In the genomic region with DNA sequence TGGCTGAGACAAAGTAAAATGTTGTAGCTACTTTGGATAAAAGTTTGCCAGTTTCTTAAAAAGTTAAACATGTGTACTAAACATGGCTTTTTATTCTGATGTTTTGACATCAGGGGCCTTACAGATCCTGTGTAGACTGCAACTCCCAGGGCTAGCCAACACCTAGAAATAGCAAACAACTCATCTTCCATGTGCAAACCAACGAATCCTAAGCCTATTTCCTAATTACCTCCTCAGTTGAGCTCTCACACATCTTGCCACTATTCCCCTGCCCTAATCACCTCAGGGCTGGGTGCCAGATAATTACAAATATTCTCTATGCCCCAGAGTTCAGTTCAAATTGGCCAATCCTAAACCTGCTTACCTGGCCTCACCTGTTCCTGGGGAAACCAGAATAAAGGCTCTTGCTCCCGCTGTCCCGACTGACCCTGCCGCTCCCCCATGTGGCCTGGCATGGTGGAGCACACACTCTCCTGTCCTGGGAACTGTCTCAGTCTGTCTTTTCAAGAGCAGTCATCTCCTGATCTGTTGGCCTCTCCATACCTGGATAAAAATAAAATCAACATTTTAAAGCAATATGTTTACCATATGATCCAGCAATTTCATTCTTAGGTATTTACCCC, we compare ENCODE assay signal across 8 cellular contexts. TPM values are rescaled to one million over a fixed set of nuclear protein-coding genes. Genes with fewer than 3 reads are reported as not detected.
DNase-seq lines count a peak whose midpoint lies in the region; ATAC-seq and TF ChIP-seq lines count a peak whose summit lies in the region.

No MANE protein-coding gene starts in this region.

- H2AFZ ChIP-seq in OCI-LY1 (ENCODE audit: low read length) = no peak overlapping the region

- TF ChIP-seq CTCF in natural killer cell (IDR thresholded peaks at IDR 0.05) (no peak), OCI-LY1 (IDR thresholded peaks at IDR 0.05; ENCODE audit: low read length) (peak; percentile 44; the same call in 1 of the 2 replicates), mesothelial cell of epicardium (IDR thresholded peaks at IDR 0.05; ENCODE audit: unreplicated experiment) (peak; percentile 36)

- DNase-seq in natural killer cell (no peak), cerebellar cortex (ENCODE audit: low spot score) (peak; percentile 69), mesothelial cell of epicardium (ENCODE audit: low spot score in 2 of 2, unreplicated experiment in 2 of 2) (no peak), NCI-H1694 treated with DMSO at 0.1 percent for 48 hours (lab: John Stamatoyannopoulos, UW) (no peak)
- no peak for DNase-seq in natural killer cell treated with Interleukin-12 subunit alpha and Interleukin-12 subunit beta and Interleukin-15 and Interleukin-18, amount 100 ng/mL, for 72 hours (ENCODE audit: low spot score)

- H3K9me2 ChIP-seq in OCI-LY1 (ENCODE audit: low read depth, low read length) = no peaks in the 10 kb centered on the region

- H3K27me3 Mint-ChIP-seq in natural killer cell (ENCODE audit: low read depth in 2 of 2) (no peaks in the 10 kb centered on the region), mesothelial cell of epicardium (ENCODE audit: low read depth) (no peaks in the 10 kb centered on the region)
- no peaks in the 10 kb centered on the region for H3K27me3 Mint-ChIP-seq in natural killer cell treated with Interleukin-12 subunit alpha and Interleukin-12 subunit beta and Interleukin-15 and Interleukin-18, amount 100 ng/mL, for 72 hours

- no peaks in the 10 kb centered on the region for H3K9me3 Mint-ChIP-seq in natural killer cell
- no peaks in the 10 kb centered on the region for H3K9me3 Mint-ChIP-seq in natural killer cell treated with Interleukin-12 subunit alpha and Interleukin-12 subunit beta and Interleukin-15 and Interleukin-18, amount 100 ng/mL, for 72 hours
- H3K9me3 Mint-ChIP-seq in mesothelial cell of epicardium = peaks cover 7% of the 10 kb centered on the region

- H3K36me3 Mint-ChIP-seq in natural killer cell = no peaks in the 10 kb centered on the region
- no peaks in the 10 kb centered on the region for H3K36me3 Mint-ChIP-seq in natural killer cell treated with Interleukin-12 subunit alpha and Interleukin-12 subunit beta and Interleukin-15 and Interleukin-18, amount 100 ng/mL, for 72 hours
- no peaks in the 10 kb centered on the region for H3K36me3 Mint-ChIP-seq in mesothelial cell of epicardium

- no peak overlapping the region for H3K4me3 ChIP-seq in OCI-LY1 (ENCODE audit: low read depth, low read length, poor library complexity, severe bottlenecking)

- H3K4me1 Mint-ChIP-seq in natural killer cell (peaks cover 10 to 13% of the 10 kb centered on the region in 2 donors), mesothelial cell of epicardium (peaks cover 3% of the 10 kb centered on the region)
- H3K4me1 Mint-ChIP-seq in natural killer cell treated with Interleukin-12 subunit alpha and Interleukin-12 subunit beta and Interleukin-15 and Interleukin-18, amount 100 ng/mL, for 72 hours (ENCODE audit: low read depth in 2 of 2) = peaks cover 7 to 9% of the 10 kb centered on the region in 2 donors

- no peak overlapping the region for H3K4me2 ChIP-seq in OCI-LY1 (ENCODE audit: low read length)

- no peaks in the 10 kb centered on the region for H3K27me3 ChIP-seq in OCI-LY1 (ENCODE audit: insufficient read depth, low read length)

- no peaks in the 10 kb centered on the region for H3K4me1 ChIP-seq in OCI-LY1 (ENCODE audit: insufficient read depth, low read length, severe bottlenecking)

- no peaks in the 10 kb centered on the region for H3K79me2 ChIP-seq in OCI-LY1 (ENCODE audit: insufficient read depth, low read length)

- no peaks in the 10 kb centered on the region for H3K9me3 ChIP-seq in OCI-LY1 (ENCODE audit: low read length)

- no peaks in the 10 kb centered on the region for H4K20me1 ChIP-seq in OCI-LY1 (ENCODE audit: insufficient read depth, low read length)

- H3K36me3 ChIP-seq in OCI-LY1 (ENCODE audit: insufficient read depth, low read length) = no peaks in the 10 kb centered on the region

- no peaks in the 10 kb centered on the region for H3F3A ChIP-seq in OCI-LY1 (ENCODE audit: insufficient read depth, low read length)

- H3K4me3 Mint-ChIP-seq in natural killer cell (peak overlapping the region; percentile 53), mesothelial cell of epicardium (no peak overlapping the region)
- no peak overlapping the region for H3K4me3 Mint-ChIP-seq in natural killer cell treated with Interleukin-12 subunit alpha and Interleukin-12 subunit beta and Interleukin-15 and Interleukin-18, amount 100 ng/mL, for 72 hours

- H3K9ac ChIP-seq in OCI-LY1 (ENCODE audit: low read length) = no peak overlapping the region

- H3K27ac Mint-ChIP-seq in natural killer cell = peak overlapping the region; percentile 37 to 73
- peak overlapping the region in 1 of 2 donors; percentile 42 for H3K27ac Mint-ChIP-seq in natural killer cell treated with Interleukin-12 subunit alpha and Interleukin-12 subunit beta and Interleukin-15 and Interleukin-18, amount 100 ng/mL, for 72 hours
- H3K27ac Mint-ChIP-seq in mesothelial cell of epicardium = no peak overlapping the region

- intact Hi-C loops in natural killer cell (cut with micrococcal nuclease) = loop anchor here (5.0 kb wide), 1 partner anchor 136 kb away; a partner anchor contains a TSS

- H3K27ac ChIP-seq in OCI-LY1 (ENCODE audit: low read depth, low read length, poor library complexity, severe bottlenecking) = no peak overlapping the region

- peak; percentile 48 to 81 (median 73) for ATAC-seq in natural killer cell
- ATAC-seq in natural killer cell treated with Interleukin-12 subunit alpha and Interleukin-12 subunit beta and Interleukin-15 and Interleukin-18, amount 100 ng/mL, for 72 hours = no peak
- no peak for ATAC-seq in HG02973 (IDR thresholded peaks at IDR 0.05; ENCODE audit: unreplicated experiment)
- ATAC-seq in GM19463 (IDR thresholded peaks at IDR 0.05; ENCODE audit: unreplicated experiment) = no peak

RNA-seq across cellular contexts. Expression of a gene that starts 37.1 kb away (rescaled TPM):
- total RNA-seq in natural killer cell = 10 to 100 TPM; 28.0 to 32.6 (median 28.6) TPM
- total RNA-seq in natural killer cell treated with Interleukin-12 subunit alpha and Interleukin-12 subunit beta and Interleukin-15 and Interleukin-18, amount 100 ng/mL, for 72 hours = 10 to 100 TPM in 1 of 2 donors, 1 to 10 TPM in 1; 7.9 to 13.4 TPM
- 22.6 to 23.7 TPM (median 23.5 TPM) in 3 replicates for total RNA-seq in mesothelial cell of epicardium

Comparison
In these comparisons a context has a peak if more than half of its experiments do, and no peak if none do; other contexts are left out.
1. ATAC-seq: peak in natural killer cell (3 of 3); none in natural killer cell treated with Interleukin-12 subunit alpha and Interleukin-12 subunit beta and Interleukin-15 and Interleukin-18, amount 100 ng/mL, for 72 hours (0 of 2), HG02973 (single experiment) and GM19463 (single experiment).